ENCODE assay signal across 8 cellular contexts in the genomic region with DNA sequence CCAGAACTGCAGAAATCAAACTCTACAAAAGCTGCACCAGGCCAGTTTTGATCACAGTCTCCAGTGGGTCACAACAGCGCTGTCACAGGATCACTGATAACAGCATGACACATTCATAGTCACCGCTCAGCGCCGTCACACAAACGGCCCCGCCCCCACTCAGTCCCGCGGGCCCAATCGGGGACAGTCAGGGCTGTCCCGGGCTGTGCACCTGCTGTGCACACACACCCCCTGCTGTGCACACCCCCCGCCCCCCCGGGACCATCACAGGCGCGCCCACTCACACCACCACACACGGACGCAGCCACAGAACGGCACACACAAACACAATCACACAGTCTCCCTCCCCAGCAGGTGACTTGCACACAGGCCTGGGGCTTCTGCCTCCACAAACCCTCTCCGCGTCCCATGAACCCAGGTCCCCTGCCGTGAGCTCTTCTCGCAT. TPM values are rescaled to one million over a fixed set of nuclear protein-coding genes. Genes with fewer than 3 reads are reported as not detected.
DNase-seq lines count a peak whose midpoint lies in the region; ATAC-seq and TF ChIP-seq lines count a peak whose summit lies in the region.

No MANE protein-coding gene starts in this region.

- intact Hi-C loops in adrenal gland (cut with DNase I): no loop called here
- intact Hi-C loops in sigmoid colon (cut with DNase I): no loop called here

- H3K4me1 ChIP-seq in ACC112 (ENCODE audit: control insufficient read depth, insufficient read depth, low read length, unreplicated experiment): peaks cover 6% of the 10 kb centered on the region
- peaks cover 15 to 16% of the 10 kb centered on the region in 2 donors for H3K4me1 ChIP-seq in adrenal gland (replicated peaks in 1 of 2)
- H3K4me1 ChIP-seq in sigmoid colon: peaks cover 0 to 18% (median 12%) of the 10 kb centered on the region in 4 donors

- no peak for TF ChIP-seq EP300 in sigmoid colon (IDR thresholded peaks at IDR 0.05)

- TF ChIP-seq CTCF in adrenal gland (IDR thresholded peaks at IDR 0.05): no peak
- TF ChIP-seq CTCF in sigmoid colon (IDR thresholded peaks at IDR 0.05): no peak

- peak; percentile 81 for DNase-seq in T follicular helper cell (ENCODE audit: low read depth)
- peak; percentile 91 to 96 (median 94) for DNase-seq in adrenal gland
- DNase-seq in hippocampal formation (lab: John Stamatoyannopoulos, UW): peak; percentile 21 to 45
- peak; percentile 62 for DNase-seq in sigmoid colon
- no peak for DNase-seq in DMS153 treated with DMSO at 0.1 percent for 48 hours (lab: John Stamatoyannopoulos, UW; ENCODE audit: unreplicated experiment)

- H3K9me3 ChIP-seq in adrenal gland (replicated peaks in 1 of 3): no peaks in the 10 kb centered on the region
- H3K9me3 ChIP-seq in sigmoid colon: no peaks in the 10 kb centered on the region

- H2AFZ ChIP-seq in ACC112 (ENCODE audit: low read length, unreplicated experiment): peak overlapping the region; percentile 51

- peaks cover 10% of the 10 kb centered on the region for H3K79me2 ChIP-seq in ACC112 (ENCODE audit: control insufficient read depth, insufficient read depth, low read length, unreplicated experiment)

- no peaks in the 10 kb centered on the region for H3K27me3 ChIP-seq in ACC112 (ENCODE audit: insufficient read depth, low read length)
- no peaks in the 10 kb centered on the region for H3K27me3 ChIP-seq in adrenal gland
- H3K27me3 ChIP-seq in sigmoid colon: no peaks in the 10 kb centered on the region

- peak in 1 of 2 donors; percentile 62 for TF ChIP-seq POLR2A in adrenal gland (IDR thresholded peaks at IDR 0.05)
- no peak for TF ChIP-seq POLR2A in sigmoid colon (IDR thresholded peaks at IDR 0.05)

- H3K27ac ChIP-seq in ACC112 (ENCODE audit: low read depth, low read length) (peak overlapping the region; percentile 37; the same call in 1 of the 2 replicates), adrenal gland (peak overlapping the region; percentile 54 to 95 (median 87)), sigmoid colon (peak overlapping the region; percentile 84 to 85 (median 84))

- WGBS in adrenal gland, 4 donors: 1 to 2% (median 1%) methylated on average over 11 to 21 of the region's 21 CpGs; no CpG with 5 or more reads in 1 of the 4 donors
- 1 to 20% methylated on average over 21 of the region's 21 CpGs for WGBS in sigmoid colon, 2 donors

- H3K4me3 ChIP-seq in ACC112 (ENCODE audit: low read depth, low read length) (peak overlapping the region; percentile 95), adrenal gland (peak overlapping the region; percentile 49 to 77 (median 60)), sigmoid colon (peak overlapping the region; percentile 66 to 78 (median 75))

- H3K36me3 ChIP-seq in ACC112 (ENCODE audit: insufficient read depth, low read length) (peaks cover 6% of the 10 kb centered on the region; the same call in 1 of the 2 replicates), adrenal gland (replicated peaks in 1 of 2) (no peaks in the 10 kb centered on the region), sigmoid colon (peaks cover 0 to 14% (median 3%) of the 10 kb centered on the region in 4 donors)

- ATAC-seq in GM19025 (IDR thresholded peaks at IDR 0.05; ENCODE audit: low read depth, unreplicated experiment) (peak; percentile 76), HG03460 (IDR thresholded peaks at IDR 0.05; ENCODE audit: unreplicated experiment) (peak; percentile 65)

RNA-seq across cellular contexts. Expression of a gene that starts 0.4 kb away (rescaled TPM):
- total RNA-seq in adrenal gland (10 to 100 TPM in 5 of 8 donors, 1 to 10 TPM in 3; 7.3 to 20.2 (median 11.7) TPM), sigmoid colon (10 to 100 TPM; 13.2 to 22.8 (median 19.5) TPM)
- polyA plus RNA-seq in adrenal gland (1 to 10 TPM; 2.8 to 6.5 (median 3.2) TPM), sigmoid colon (1 to 10 TPM in 1 of 3 donors, under 1 TPM in 1, not detected in 1; 0.60 to 2.1 TPM)

RNA-seq across cellular contexts. Expression of a gene that starts 31.6 kb away (rescaled TPM):
- total RNA-seq in adrenal gland (10 to 100 TPM in 7 of 8 donors, 1 to 10 TPM in 1; 6.0 to 21.4 (median 17.2) TPM), sigmoid colon (10 to 100 TPM; 14.2 to 25.2 (median 20.2) TPM)
- polyA plus RNA-seq in adrenal gland (10 to 100 TPM in 2 of 3 donors, 1 to 10 TPM in 1; 8.1 to 16.1 (median 14.4) TPM), sigmoid colon (1 to 10 TPM in 1 of 3 donors, under 1 TPM in 2; 0.60 to 3.5 (median 0.69) TPM)

Comparison
In these comparisons a context has a peak if more than half of its experiments do, and no peak if none do; other contexts are left out.
1. H3K27ac ChIP-seq: peak in every context shown above with its lines; median percentile 87 in adrenal gland; 84 in sigmoid colon; 37 in ACC112.